ENCODE assay signal across 1 cellular context in the genomic region with DNA sequence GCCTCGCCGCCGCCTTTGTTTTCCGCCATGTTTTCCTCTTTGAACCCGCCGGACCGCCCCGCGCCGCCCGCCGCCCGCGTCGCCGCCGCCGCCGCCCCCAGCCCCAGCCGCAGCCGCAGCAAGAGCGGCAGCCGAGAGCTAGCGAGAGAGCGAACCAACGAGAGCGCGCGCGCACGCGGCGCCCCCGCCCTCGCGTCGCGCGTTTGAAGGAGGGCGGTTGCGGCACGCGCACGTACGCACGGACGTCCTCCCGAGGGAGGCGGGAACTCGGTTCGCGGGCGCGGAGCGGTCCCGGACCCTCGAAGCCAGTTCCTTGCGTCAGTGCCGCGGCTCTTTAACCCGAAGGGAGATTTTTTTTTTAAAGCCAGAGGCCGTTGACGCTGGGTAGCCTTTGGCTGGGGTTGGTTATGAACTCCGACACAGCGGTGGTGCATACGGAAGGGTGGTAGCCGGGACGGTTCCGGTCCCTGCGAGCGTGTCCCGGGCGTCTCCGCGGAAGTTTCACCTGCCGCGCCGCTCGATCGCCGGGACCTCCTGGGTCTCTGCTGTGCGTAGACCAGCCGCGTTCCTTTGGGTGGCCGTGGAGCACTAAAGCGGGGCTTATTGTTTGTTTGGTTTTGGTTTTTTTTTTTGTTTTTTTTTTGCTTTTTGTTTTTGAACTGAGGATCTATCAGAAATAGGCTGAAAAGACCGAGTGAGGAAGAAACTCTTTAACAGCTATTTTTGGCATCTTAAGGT.
TF ChIP-seq lines count a peak whose summit lies in the region.

A gene (minus strand): TSS at position 156 of the 738 bp plus-strand sequence. CDS start 127 bp downstream, at position 29.

TF ChIP-seq in K562, 482 proteins besides CTCF, POLR2A, EP300 and RAD21 (continued from another document and continues in another):
- TF ChIP-seq ESRRB (CRISPR knock-in tag; IDR thresholded peaks at IDR 0.05; ENCODE audit: borderline replicate concordance), result no peak
- no peak for TF ChIP-seq ZNF184 (CRISPR knock-in tag; IDR thresholded peaks at IDR 0.05)
- TF ChIP-seq PTTG1 (tag; IDR thresholded peaks at IDR 0.05; ENCODE audit: low read depth), result no peak
- TF ChIP-seq ETV6 (IDR thresholded peaks at IDR 0.05; ENCODE audit: borderline replicate concordance in 1 of 2, low read depth in 2 of 2, low read length in 1 of 2), result no peak
- no peak for TF ChIP-seq ETV6 (CRISPR knock-in tag; IDR thresholded peaks at IDR 0.05; ENCODE audit: borderline replicate concordance)
- TF ChIP-seq GTF2A2 (tag; IDR thresholded peaks at IDR 0.05), result no peak
- TF ChIP-seq ZNF217 (CRISPR knock-in tag; IDR thresholded peaks at IDR 0.05), result no peak
- TF ChIP-seq ASH1L (IDR thresholded peaks at IDR 0.05; ENCODE audit: borderline replicate concordance, low read depth, partially characterized antibody), result peak; percentile 45
- peak; percentile 67 for TF ChIP-seq ETV1 (tag; conservative IDR thresholded peaks at IDR 0.05; ENCODE audit: low read depth)
- TF ChIP-seq RBM39 (optimal IDR thresholded peaks at IDR 0.05; ENCODE audit: low read depth, low read length), result no peak
- TF ChIP-seq, protein P1, sequence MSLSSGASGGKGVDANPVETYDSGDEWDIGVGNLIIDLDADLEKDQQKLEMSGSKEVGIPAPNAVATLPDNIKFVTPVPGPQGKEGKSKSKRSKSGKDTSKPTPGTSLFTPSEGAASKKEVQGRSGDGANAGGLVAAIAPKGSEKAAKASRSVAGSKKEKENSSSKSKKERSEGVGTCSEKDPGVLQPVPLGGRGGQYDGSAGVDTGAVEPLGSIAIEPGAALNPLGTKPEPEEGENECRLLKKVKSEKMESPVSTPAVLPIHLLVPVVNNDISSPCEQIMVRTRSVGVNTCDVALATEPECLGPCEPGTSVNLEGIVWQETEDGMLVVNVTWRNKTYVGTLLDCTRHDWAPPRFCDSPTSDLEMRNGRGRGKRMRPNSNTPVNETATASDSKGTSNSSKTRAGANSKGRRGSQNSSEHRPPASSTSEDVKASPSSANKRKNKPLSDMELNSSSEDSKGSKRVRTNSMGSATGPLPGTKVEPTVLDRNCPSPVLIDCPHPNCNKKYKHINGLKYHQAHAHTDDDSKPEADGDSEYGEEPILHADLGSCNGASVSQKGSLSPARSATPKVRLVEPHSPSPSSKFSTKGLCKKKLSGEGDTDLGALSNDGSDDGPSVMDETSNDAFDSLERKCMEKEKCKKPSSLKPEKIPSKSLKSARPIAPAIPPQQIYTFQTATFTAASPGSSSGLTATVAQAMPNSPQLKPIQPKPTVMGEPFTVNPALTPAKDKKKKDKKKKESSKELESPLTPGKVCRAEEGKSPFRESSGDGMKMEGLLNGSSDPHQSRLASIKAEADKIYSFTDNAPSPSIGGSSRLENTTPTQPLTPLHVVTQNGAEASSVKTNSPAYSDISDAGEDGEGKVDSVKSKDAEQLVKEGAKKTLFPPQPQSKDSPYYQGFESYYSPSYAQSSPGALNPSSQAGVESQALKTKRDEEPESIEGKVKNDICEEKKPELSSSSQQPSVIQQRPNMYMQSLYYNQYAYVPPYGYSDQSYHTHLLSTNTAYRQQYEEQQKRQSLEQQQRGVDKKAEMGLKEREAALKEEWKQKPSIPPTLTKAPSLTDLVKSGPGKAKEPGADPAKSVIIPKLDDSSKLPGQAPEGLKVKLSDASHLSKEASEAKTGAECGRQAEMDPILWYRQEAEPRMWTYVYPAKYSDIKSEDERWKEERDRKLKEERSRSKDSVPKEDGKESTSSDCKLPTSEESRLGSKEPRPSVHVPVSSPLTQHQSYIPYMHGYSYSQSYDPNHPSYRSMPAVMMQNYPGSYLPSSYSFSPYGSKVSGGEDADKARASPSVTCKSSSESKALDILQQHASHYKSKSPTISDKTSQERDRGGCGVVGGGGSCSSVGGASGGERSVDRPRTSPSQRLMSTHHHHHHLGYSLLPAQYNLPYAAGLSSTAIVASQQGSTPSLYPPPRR (CRISPR knock-in tag; IDR thresholded peaks at IDR 0.05; ENCODE audit: borderline replicate concordance), result no peak
- no peak for TF ChIP-seq ZNF57 (CRISPR knock-in tag; IDR thresholded peaks at IDR 0.05)
- TF ChIP-seq ARHGAP35 (IDR thresholded peaks at IDR 0.05; ENCODE audit: partially characterized antibody), result no peak
- no peak for TF ChIP-seq RFX7 (CRISPR knock-in tag; IDR thresholded peaks at IDR 0.05)
- TF ChIP-seq, protein P2, sequence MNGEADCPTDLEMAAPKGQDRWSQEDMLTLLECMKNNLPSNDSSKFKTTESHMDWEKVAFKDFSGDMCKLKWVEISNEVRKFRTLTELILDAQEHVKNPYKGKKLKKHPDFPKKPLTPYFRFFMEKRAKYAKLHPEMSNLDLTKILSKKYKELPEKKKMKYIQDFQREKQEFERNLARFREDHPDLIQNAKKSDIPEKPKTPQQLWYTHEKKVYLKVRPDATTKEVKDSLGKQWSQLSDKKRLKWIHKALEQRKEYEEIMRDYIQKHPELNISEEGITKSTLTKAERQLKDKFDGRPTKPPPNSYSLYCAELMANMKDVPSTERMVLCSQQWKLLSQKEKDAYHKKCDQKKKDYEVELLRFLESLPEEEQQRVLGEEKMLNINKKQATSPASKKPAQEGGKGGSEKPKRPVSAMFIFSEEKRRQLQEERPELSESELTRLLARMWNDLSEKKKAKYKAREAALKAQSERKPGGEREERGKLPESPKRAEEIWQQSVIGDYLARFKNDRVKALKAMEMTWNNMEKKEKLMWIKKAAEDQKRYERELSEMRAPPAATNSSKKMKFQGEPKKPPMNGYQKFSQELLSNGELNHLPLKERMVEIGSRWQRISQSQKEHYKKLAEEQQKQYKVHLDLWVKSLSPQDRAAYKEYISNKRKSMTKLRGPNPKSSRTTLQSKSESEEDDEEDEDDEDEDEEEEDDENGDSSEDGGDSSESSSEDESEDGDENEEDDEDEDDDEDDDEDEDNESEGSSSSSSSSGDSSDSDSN (IDR thresholded peaks at IDR 0.05; ENCODE audit: borderline replicate concordance in 1 of 2, low read depth in 2 of 2, low read length in 2 of 2), result peak in 1 of 2 experiments; percentile 92
- TF ChIP-seq, protein P3, sequence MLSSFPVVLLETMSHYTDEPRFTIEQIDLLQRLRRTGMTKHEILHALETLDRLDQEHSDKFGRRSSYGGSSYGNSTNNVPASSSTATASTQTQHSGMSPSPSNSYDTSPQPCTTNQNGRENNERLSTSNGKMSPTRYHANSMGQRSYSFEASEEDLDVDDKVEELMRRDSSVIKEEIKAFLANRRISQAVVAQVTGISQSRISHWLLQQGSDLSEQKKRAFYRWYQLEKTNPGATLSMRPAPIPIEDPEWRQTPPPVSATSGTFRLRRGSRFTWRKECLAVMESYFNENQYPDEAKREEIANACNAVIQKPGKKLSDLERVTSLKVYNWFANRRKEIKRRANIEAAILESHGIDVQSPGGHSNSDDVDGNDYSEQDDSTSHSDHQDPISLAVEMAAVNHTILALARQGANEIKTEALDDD (IDR thresholded peaks at IDR 0.05), result no peak
- TF ChIP-seq ZNF347 (CRISPR knock-in tag; IDR thresholded peaks at IDR 0.05; ENCODE audit: low read depth), result no peak
- no peak for TF ChIP-seq RHOXF2B (CRISPR knock-in tag; conservative IDR thresholded peaks at IDR 0.05)
- TF ChIP-seq CHD4 (IDR thresholded peaks at IDR 0.05; ENCODE audit: insufficient read depth, insufficient replicate concordance, low read depth, low read length, poor library complexity, severe bottlenecking), result no peak
- TF ChIP-seq RBFOX2 (IDR thresholded peaks at IDR 0.05; ENCODE audit: low read depth, low read length), result peak; percentile 92
- TF ChIP-seq, protein P4, sequence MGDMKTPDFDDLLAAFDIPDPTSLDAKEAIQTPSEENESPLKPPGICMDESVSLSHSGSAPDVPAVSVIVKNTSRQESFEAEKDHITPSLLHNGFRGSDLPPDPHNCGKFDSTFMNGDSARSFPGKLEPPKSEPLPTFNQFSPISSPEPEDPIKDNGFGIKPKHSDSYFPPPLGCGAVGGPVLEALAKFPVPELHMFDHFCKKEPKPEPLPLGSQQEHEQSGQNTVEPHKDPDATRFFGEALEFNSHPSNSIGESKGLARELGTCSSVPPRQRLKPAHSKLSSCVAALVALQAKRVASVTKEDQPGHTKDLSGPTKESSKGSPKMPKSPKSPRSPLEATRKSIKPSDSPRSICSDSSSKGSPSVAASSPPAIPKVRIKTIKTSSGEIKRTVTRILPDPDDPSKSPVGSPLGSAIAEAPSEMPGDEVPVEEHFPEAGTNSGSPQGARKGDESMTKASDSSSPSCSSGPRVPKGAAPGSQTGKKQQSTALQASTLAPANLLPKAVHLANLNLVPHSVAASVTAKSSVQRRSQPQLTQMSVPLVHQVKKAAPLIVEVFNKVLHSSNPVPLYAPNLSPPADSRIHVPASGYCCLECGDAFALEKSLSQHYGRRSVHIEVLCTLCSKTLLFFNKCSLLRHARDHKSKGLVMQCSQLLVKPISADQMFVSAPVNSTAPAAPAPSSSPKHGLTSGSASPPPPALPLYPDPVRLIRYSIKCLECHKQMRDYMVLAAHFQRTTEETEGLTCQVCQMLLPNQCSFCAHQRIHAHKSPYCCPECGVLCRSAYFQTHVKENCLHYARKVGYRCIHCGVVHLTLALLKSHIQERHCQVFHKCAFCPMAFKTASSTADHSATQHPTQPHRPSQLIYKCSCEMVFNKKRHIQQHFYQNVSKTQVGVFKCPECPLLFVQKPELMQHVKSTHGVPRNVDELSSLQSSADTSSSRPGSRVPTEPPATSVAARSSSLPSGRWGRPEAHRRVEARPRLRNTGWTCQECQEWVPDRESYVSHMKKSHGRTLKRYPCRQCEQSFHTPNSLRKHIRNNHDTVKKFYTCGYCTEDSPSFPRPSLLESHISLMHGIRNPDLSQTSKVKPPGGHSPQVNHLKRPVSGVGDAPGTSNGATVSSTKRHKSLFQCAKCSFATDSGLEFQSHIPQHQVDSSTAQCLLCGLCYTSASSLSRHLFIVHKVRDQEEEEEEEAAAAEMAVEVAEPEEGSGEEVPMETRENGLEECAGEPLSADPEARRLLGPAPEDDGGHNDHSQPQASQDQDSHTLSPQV (IDR thresholded peaks at IDR 0.05), result peak; percentile 73; the same call in 1 of the 2 replicates
- TF ChIP-seq ZNF253 (CRISPR knock-in tag; conservative IDR thresholded peaks at IDR 0.05), result no peak
- no peak for TF ChIP-seq ZNF436 (CRISPR knock-in tag; IDR thresholded peaks at IDR 0.05)
- TF ChIP-seq, protein P5, sequence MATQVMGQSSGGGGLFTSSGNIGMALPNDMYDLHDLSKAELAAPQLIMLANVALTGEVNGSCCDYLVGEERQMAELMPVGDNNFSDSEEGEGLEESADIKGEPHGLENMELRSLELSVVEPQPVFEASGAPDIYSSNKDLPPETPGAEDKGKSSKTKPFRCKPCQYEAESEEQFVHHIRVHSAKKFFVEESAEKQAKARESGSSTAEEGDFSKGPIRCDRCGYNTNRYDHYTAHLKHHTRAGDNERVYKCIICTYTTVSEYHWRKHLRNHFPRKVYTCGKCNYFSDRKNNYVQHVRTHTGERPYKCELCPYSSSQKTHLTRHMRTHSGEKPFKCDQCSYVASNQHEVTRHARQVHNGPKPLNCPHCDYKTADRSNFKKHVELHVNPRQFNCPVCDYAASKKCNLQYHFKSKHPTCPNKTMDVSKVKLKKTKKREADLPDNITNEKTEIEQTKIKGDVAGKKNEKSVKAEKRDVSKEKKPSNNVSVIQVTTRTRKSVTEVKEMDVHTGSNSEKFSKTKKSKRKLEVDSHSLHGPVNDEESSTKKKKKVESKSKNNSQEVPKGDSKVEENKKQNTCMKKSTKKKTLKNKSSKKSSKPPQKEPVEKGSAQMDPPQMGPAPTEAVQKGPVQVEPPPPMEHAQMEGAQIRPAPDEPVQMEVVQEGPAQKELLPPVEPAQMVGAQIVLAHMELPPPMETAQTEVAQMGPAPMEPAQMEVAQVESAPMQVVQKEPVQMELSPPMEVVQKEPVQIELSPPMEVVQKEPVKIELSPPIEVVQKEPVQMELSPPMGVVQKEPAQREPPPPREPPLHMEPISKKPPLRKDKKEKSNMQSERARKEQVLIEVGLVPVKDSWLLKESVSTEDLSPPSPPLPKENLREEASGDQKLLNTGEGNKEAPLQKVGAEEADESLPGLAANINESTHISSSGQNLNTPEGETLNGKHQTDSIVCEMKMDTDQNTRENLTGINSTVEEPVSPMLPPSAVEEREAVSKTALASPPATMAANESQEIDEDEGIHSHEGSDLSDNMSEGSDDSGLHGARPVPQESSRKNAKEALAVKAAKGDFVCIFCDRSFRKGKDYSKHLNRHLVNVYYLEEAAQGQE (CRISPR knock-in tag; IDR thresholded peaks at IDR 0.05; ENCODE audit: low read depth), result no peak
- TF ChIP-seq YBX1 (IDR thresholded peaks at IDR 0.05), result no peak
- TF ChIP-seq XRCC4 (IDR thresholded peaks at IDR 0.05; ENCODE audit: extremely low read depth, insufficient read depth, insufficient read length), result no peak
- TF ChIP-seq ZNF431 (CRISPR knock-in tag; IDR thresholded peaks at IDR 0.05), result no peak
- peak; percentile 90 for TF ChIP-seq POLR2AphosphoS5 (IDR thresholded peaks at IDR 0.05; ENCODE audit: control insufficient read depth, insufficient read depth, low read depth, low read length)
- TF ChIP-seq, protein P6, sequence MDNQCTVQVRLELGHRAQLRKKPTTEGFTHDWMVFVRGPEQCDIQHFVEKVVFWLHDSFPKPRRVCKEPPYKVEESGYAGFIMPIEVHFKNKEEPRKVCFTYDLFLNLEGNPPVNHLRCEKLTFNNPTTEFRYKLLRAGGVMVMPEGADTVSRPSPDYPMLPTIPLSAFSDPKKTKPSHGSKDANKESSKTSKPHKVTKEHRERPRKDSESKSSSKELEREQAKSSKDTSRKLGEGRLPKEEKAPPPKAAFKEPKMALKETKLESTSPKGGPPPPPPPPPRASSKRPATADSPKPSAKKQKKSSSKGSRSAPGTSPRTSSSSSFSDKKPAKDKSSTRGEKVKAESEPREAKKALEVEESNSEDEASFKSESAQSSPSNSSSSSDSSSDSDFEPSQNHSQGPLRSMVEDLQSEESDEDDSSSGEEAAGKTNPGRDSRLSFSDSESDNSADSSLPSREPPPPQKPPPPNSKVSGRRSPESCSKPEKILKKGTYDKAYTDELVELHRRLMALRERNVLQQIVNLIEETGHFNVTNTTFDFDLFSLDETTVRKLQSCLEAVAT (IDR thresholded peaks at IDR 0.05), result peak; percentile 86 to 88; a peak in 2 of 4 replicates
- no peak; the same call in 1 of the 2 replicates for TF ChIP-seq ZNF263 (CRISPR knock-in tag; IDR thresholded peaks at IDR 0.05; ENCODE audit: borderline replicate concordance)
- no peak for TF ChIP-seq DNMT1 (IDR thresholded peaks at IDR 0.05)
- TF ChIP-seq ZNF3 (CRISPR knock-in tag; IDR thresholded peaks at IDR 0.05), result no peak
- TF ChIP-seq SP1 (CRISPR knock-in tag; IDR thresholded peaks at IDR 0.05), result peak; percentile 79
- no peak for TF ChIP-seq NCOR1 (IDR thresholded peaks at IDR 0.05)
- TF ChIP-seq RBM34 (IDR thresholded peaks at IDR 0.05; ENCODE audit: borderline replicate concordance, insufficient read depth, low read length), result no peak
- TF ChIP-seq, protein P7, sequence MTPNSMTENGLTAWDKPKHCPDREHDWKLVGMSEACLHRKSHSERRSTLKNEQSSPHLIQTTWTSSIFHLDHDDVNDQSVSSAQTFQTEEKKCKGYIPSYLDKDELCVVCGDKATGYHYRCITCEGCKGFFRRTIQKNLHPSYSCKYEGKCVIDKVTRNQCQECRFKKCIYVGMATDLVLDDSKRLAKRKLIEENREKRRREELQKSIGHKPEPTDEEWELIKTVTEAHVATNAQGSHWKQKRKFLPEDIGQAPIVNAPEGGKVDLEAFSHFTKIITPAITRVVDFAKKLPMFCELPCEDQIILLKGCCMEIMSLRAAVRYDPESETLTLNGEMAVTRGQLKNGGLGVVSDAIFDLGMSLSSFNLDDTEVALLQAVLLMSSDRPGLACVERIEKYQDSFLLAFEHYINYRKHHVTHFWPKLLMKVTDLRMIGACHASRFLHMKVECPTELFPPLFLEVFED (CRISPR knock-in tag; conservative IDR thresholded peaks at IDR 0.05), result no peak
